Comparison of ENCODE assay signal across 11 cellular contexts in the genomic region with DNA sequence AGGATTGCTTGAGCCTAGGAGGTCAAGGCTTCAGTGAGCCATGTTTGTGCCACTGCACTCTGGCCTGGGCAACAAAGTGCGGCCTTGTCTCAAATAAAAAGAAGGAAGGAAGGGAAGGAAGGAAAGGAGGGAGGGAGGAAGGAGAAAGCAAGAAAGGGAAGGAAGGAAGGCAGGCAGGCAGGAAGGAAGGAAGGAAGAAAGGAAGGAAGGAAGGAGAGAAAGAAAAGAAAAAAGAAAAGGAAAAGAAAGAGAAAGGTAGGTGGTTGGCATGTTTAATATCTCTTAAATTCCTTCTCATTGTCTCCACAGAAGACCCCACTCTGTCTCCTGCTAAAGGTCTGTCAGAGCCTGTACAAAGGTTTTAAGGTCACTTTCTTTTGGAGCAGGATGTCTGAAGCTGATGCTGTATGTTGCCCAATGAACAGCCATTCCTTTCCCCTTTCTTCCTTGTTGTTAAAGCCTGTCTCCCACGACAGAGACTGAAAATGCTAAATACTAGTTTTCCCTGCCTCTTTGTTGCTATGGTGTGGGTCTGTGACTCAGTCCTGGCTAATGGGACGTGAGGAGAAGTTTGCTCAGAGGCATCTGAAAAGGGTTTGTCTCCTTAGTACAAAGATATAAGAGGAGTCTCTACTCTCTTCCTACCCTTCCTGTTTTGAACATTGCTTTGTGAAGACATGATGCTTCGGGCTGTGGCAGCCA.
DNase-seq lines count a peak whose midpoint lies in the region; ATAC-seq, FAIRE-seq and TF ChIP-seq lines count a peak whose summit lies in the region.
"Had no signal": no experiment of that assay in that cellular context is flagged by ENCODE, and none has a peak within 500 bp of the region (broad histone marks: within the 10 kb centered on the region; RNA-seq: fewer than 3 reads in every experiment).

No MANE protein-coding gene starts in this region.

- DNase-seq in Caki2 (ENCODE audit: low read depth) (peak; percentile 12), HPDE6-E6E7 (ENCODE audit: extremely low spot score) (peak; percentile 41), amniotic stem cell (lab: John Stamatoyannopoulos, UW) (peak; percentile 39), left lung (no peak), D721Med (ENCODE audit: insufficient read length, low spot score) (no peak), mucosa of descending colon (no peak)
- no peak for DNase-seq in naive thymus-derived CD4-positive, alpha-beta T cell
- DNase-seq: DMS79 treated with DMSO at 0.1 percent for 48 hours, NCI-H2081 had no signal

- H3K9me3 Mint-ChIP-seq in naive thymus-derived CD4-positive, alpha-beta T cell = peaks cover 0 to 3% (median 0%) of the 10 kb centered on the region in 11 donors

- H3K36me3 ChIP-seq in left lung (no peaks in the 10 kb centered on the region), mucosa of descending colon (ENCODE audit: low read depth) (no peaks in the 10 kb centered on the region)
- H3K36me3 ChIP-seq in naive thymus-derived CD4-positive, alpha-beta T cell (ENCODE audit: control insufficient read depth in 2 of 3, insufficient read depth in 3 of 3, low read length in 3 of 3) = no peaks in the 10 kb centered on the region

- no peak overlapping the region for H3K4me3 ChIP-seq in left lung
- H3K4me3 ChIP-seq in mucosa of descending colon = no peak overlapping the region
- no peak overlapping the region for H3K4me3 ChIP-seq in naive thymus-derived CD4-positive, alpha-beta T cell (ENCODE audit: low read length)

- in situ Hi-C loops in Caki2 (cut with HindIII; ENCODE audit: low pct_unique_long_range_greater_than_20kb, low sequenced_read_pairs) = no loop called here

- ATAC-seq in left lung (peak; percentile 33), mucosa of descending colon (no peak), GM18520 (IDR thresholded peaks at IDR 0.05; ENCODE audit: unreplicated experiment) (no peak)
- no peak for ATAC-seq in naive thymus-derived CD4-positive, alpha-beta T cell

- H3K27ac Mint-ChIP-seq in naive thymus-derived CD4-positive, alpha-beta T cell = no peak overlapping the region
- H3K27ac Mint-ChIP-seq: progenitor cell of endocrine pancreas had no signal

- peaks cover 0 to 7% of the 10 kb centered on the region in 2 donors for H3K4me1 ChIP-seq in left lung
- peaks cover 4% of the 10 kb centered on the region for H3K4me1 ChIP-seq in mucosa of descending colon (ENCODE audit: low read depth)
- no peaks in the 10 kb centered on the region for H3K4me1 ChIP-seq in naive thymus-derived CD4-positive, alpha-beta T cell (ENCODE audit: control insufficient read depth in 2 of 2, insufficient read depth in 2 of 2, low read length in 2 of 2)

- H3K27me3 Mint-ChIP-seq in naive thymus-derived CD4-positive, alpha-beta T cell = peaks cover 0 to 17% (median 5%) of the 10 kb centered on the region in 5 donors
- H3K27me3 Mint-ChIP-seq: progenitor cell of endocrine pancreas had no signal

- intact Hi-C loops in left lung (cut with DNase I) = no loop called here
- intact Hi-C loops in mucosa of descending colon (cut with DNase I, micrococcal nuclease) = no loop called here
- intact Hi-C loops in naive thymus-derived CD4-positive, alpha-beta T cell (cut with micrococcal nuclease) = no loop called here

- H3K9me3 ChIP-seq in left lung (no peaks in the 10 kb centered on the region), mucosa of descending colon (no peaks in the 10 kb centered on the region)
- no peaks in the 10 kb centered on the region for H3K9me3 ChIP-seq in naive thymus-derived CD4-positive, alpha-beta T cell (ENCODE audit: control insufficient read depth in 2 of 3, low read length in 3 of 3)

- no peak overlapping the region for H3K4me3 Mint-ChIP-seq in naive thymus-derived CD4-positive, alpha-beta T cell

- no peak for FAIRE-seq in D721Med (lab: Jason Lieb, UNC)

- no peaks in the 10 kb centered on the region for H3K27me3 ChIP-seq in left lung
- H3K27me3 ChIP-seq in naive thymus-derived CD4-positive, alpha-beta T cell (ENCODE audit: control insufficient read depth in 2 of 2, insufficient read depth in 2 of 2, low read length in 2 of 2) = peaks cover 0 to 2% of the 10 kb centered on the region in 2 donors

- H3K27ac ChIP-seq in left lung = no peak overlapping the region
- no peak overlapping the region for H3K27ac ChIP-seq in naive thymus-derived CD4-positive, alpha-beta T cell (ENCODE audit: low read depth, low read length)

- no peaks in the 10 kb centered on the region for H3K4me1 Mint-ChIP-seq in naive thymus-derived CD4-positive, alpha-beta T cell

- TF ChIP-seq CTCF in left lung (IDR thresholded peaks at IDR 0.05) (no peak), D721Med (IDR thresholded peaks at IDR 0.05; ENCODE audit: insufficient read depth, missing control alignments) (no peak), mucosa of descending colon (IDR thresholded peaks at IDR 0.05) (no peak)

- POLR2A ChIA-PET in naive thymus-derived CD4-positive, alpha-beta T cell (lab: Charles Lee) = interaction anchor here (0.7 kb wide), 1 partner anchor 1725 kb away, joined by 3 read pairs; no protein-coding TSS in a partner anchor

- peaks cover 0 to 1% (median 0%) of the 10 kb centered on the region in 5 donors for H3K36me3 Mint-ChIP-seq in naive thymus-derived CD4-positive, alpha-beta T cell

- CTCF ChIA-PET in naive thymus-derived CD4-positive, alpha-beta T cell (lab: Charles Lee) = no interaction called here

Comparison
In these comparisons a context has a peak if more than half of its experiments do, and no peak if none do; other contexts are left out.
1. DNase-seq: peak in Caki2 (single experiment), HPDE6-E6E7 (single experiment) and amniotic stem cell (single experiment); none in left lung (0 of 2), D721Med (single experiment), mucosa of descending colon (0 of 3) and naive thymus-derived CD4-positive, alpha-beta T cell (0 of 9).